In genomic region chr11:73346186-73346935, GRCh38 we compare ENCODE assay signal across 3 cellular contexts.
TF ChIP-seq lines count a peak whose summit lies in the region.

No MANE protein-coding gene starts in this region.

TF ChIP-seq in HepG2, 621 proteins besides CTCF, POLR2A, EP300 and RAD21 (continues in another document):
- peak; percentile 95 for TF ChIP-seq ZNF768 (CRISPR knock-in tag; IDR thresholded peaks at IDR 0.05)
- TF ChIP-seq ZBTB7A (CRISPR knock-in tag; IDR thresholded peaks at IDR 0.05) = 0 out of 2 replicates have a peak, but pooled peaks have one; percentile 19
- TF ChIP-seq ZBTB40 (IDR thresholded peaks at IDR 0.05) = no peak
- no peak for TF ChIP-seq ZBTB40 (CRISPR knock-in tag; IDR thresholded peaks at IDR 0.05)

TF ChIP-seq in H1, 55 proteins besides CTCF, POLR2A, EP300 and RAD21:
- TF ChIP-seq USF2 (IDR thresholded peaks at IDR 0.05; ENCODE audit: low read length) (no peak), SIN3A (conservative IDR thresholded peaks at IDR 0.05 in 1 of 2, IDR thresholded peaks at IDR 0.05 in 1 of 2; ENCODE audit: low read depth in 1 of 2, low read length in 2 of 2) (no peak), PHF8 (conservative IDR thresholded peaks at IDR 0.05; ENCODE audit: low read depth, low read length) (no peak), MAX (IDR thresholded peaks at IDR 0.05) (peak; percentile 41; the same call in 1 of the 2 replicates)

TF ChIP-seq in SK-N-SH, 30 proteins besides CTCF, POLR2A, EP300 and RAD21:
- TF ChIP-seq MAX (IDR thresholded peaks at IDR 0.05; ENCODE audit: low read depth) (no peak), GABPA (IDR thresholded peaks at IDR 0.05; ENCODE audit: low read depth) (no peak), MXI1 (IDR thresholded peaks at IDR 0.05; ENCODE audit: low read depth, low read length) (no peak), NFIC (IDR thresholded peaks at IDR 0.05; ENCODE audit: borderline replicate concordance) (no peak), FOSL2 (IDR thresholded peaks at IDR 0.05; ENCODE audit: borderline replicate concordance, low read depth) (no peak), IRF3 (IDR thresholded peaks at IDR 0.05; ENCODE audit: low read depth, low read length) (no peak), FOXM1 (IDR thresholded peaks at IDR 0.05; ENCODE audit: low read depth) (no peak), USF2 (IDR thresholded peaks at IDR 0.05; ENCODE audit: borderline replicate concordance, low read depth, low read length) (no peak), TAF1 (IDR thresholded peaks at IDR 0.05; ENCODE audit: borderline replicate concordance, low read depth, low read length) (no peak), RFX5 (IDR thresholded peaks at IDR 0.05; ENCODE audit: low read length) (no peak), YY1 (IDR thresholded peaks at IDR 0.05; ENCODE audit: low read depth) (no peak), ELF1 (IDR thresholded peaks at IDR 0.05) (no peak), EZH2phosphoT487 (IDR thresholded peaks at IDR 0.05; ENCODE audit: borderline replicate concordance, low read depth) (no peak), MEF2A (IDR thresholded peaks at IDR 0.05; ENCODE audit: borderline replicate concordance, low read depth) (no peak), REST (IDR thresholded peaks at IDR 0.05; ENCODE audit: low read depth, low read length) (no peak), SMC3 (IDR thresholded peaks at IDR 0.05; ENCODE audit: low read depth, low read length) (no peak)
